9 cellular contexts compared by ENCODE assay signal in the genomic region with DNA sequence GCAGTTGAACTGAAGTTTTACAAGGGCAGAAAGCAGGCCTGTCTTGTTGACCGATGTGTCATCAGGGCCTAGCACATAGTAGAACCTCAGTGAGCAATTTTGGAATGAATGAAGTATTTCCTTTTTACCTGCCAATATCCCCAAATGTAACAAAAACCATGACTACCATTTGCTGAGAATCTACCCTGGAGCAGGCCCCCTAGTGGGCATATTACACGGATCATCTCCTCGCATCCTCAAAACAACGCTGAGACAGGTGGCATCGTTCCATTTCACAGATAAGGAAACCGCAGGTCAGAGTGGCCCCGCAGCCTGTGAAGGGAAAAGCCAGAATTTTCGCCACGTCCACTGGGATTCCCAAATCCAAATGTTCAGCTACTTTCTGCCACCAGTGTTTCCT.
DNase-seq lines count a peak whose midpoint lies in the region; TF ChIP-seq lines count a peak whose summit lies in the region.
"Had no signal": no experiment of that assay in that cellular context is flagged by ENCODE, and none has a peak within 500 bp of the region (broad histone marks: within the 10 kb centered on the region; RNA-seq: fewer than 3 reads in every experiment).

No MANE protein-coding gene starts in this region.

- no peak overlapping the region for H2AFZ ChIP-seq in osteoblast (ENCODE audit: low read length)

- TF ChIP-seq POLR2A in vagina (IDR thresholded peaks at IDR 0.05), result no peak

- intact Hi-C loops in vagina (cut with DNase I), result no loop called here

- H3K9me3 ChIP-seq in osteoblast (ENCODE audit: low read depth, low read length) (no peaks in the 10 kb centered on the region), vagina (no peaks in the 10 kb centered on the region)
- H3K9me3 ChIP-seq: Caco-2 had no signal

- no peak overlapping the region for H3K4me3 ChIP-seq in astrocyte of the cerebellum (ENCODE audit: low read depth, low read length)
- H3K4me3 ChIP-seq in osteoblast (ENCODE audit: insufficient read depth, low read length), result no peak overlapping the region
- no peak overlapping the region for H3K4me3 ChIP-seq in vagina

- H3K27me3 ChIP-seq in osteoblast (ENCODE audit: insufficient read depth, low read length), result no peaks in the 10 kb centered on the region
- no peaks in the 10 kb centered on the region for H3K27me3 ChIP-seq in vagina

- DNase-seq in NCI-H2171 treated with DMSO at 0.1 percent for 48 hours (lab: John Stamatoyannopoulos, UW) (peak; percentile 37), NCI-H2171 (lab: John Stamatoyannopoulos, UW) (no peak), KBM-7 (peak; percentile 28), astrocyte of the cerebellum (ENCODE audit: low read depth) (peak; percentile 12), osteoblast (ENCODE audit: insufficient read length, low spot score, missing footprints) (peak; percentile 37), vagina (ENCODE audit: extremely low spot score in 2 of 2) (no peak), foreskin melanocyte (no peak), T-helper 1 cell (no peak)

- no peaks in the 10 kb centered on the region for H3K36me3 ChIP-seq in osteoblast (ENCODE audit: insufficient read depth, low read length)
- H3K36me3 ChIP-seq in vagina, result no peaks in the 10 kb centered on the region

- no peak overlapping the region for H3K4me2 ChIP-seq in osteoblast (ENCODE audit: insufficient read depth, low read length)

- TF ChIP-seq CTCF in astrocyte of the cerebellum (IDR thresholded peaks at IDR 0.05; ENCODE audit: low read depth, low read length, missing control alignments) (peak; percentile 61), osteoblast (IDR thresholded peaks at IDR 0.05; ENCODE audit: extremely low read depth, low read depth, low read length) (peak; percentile 77), vagina (IDR thresholded peaks at IDR 0.05) (no peak)

- H4K20me1 ChIP-seq in osteoblast (ENCODE audit: insufficient read depth, low read length), result no peaks in the 10 kb centered on the region

- H3K4me1 ChIP-seq in osteoblast (ENCODE audit: insufficient read depth, low read length) (no peaks in the 10 kb centered on the region), vagina (no peaks in the 10 kb centered on the region)

- no peaks in the 10 kb centered on the region for H3K79me2 ChIP-seq in osteoblast (ENCODE audit: insufficient read depth, low read length)

- H3K27ac ChIP-seq in osteoblast (ENCODE audit: low read depth, low read length), result no peak overlapping the region
- no peak overlapping the region for H3K27ac ChIP-seq in vagina

- in situ Hi-C loops in KBM-7 (cut with MboI; ENCODE audit: low pct_unique_long_range_greater_than_20kb, low sequenced_read_pairs), result no loop called here
- in situ Hi-C loops in astrocyte of the cerebellum (cut with HindIII; ENCODE audit: low sequenced_read_pairs), result no loop called here

Comparison
In these comparisons a context has a peak if more than half of its experiments do, and no peak if none do; other contexts are left out.
1. DNase-seq: peak in NCI-H2171 treated with DMSO at 0.1 percent for 48 hours (single experiment), KBM-7 (single experiment), astrocyte of the cerebellum (single experiment) and osteoblast (single experiment); none in NCI-H2171 (single experiment), vagina (0 of 2), foreskin melanocyte (single experiment) and T-helper 1 cell (0 of 5).
2. CTCF ChIP-seq: peak in astrocyte of the cerebellum (single experiment) and osteoblast (single experiment); none in vagina (0 of 3).